13 cellular contexts compared by ENCODE assay signal in the genomic region with DNA sequence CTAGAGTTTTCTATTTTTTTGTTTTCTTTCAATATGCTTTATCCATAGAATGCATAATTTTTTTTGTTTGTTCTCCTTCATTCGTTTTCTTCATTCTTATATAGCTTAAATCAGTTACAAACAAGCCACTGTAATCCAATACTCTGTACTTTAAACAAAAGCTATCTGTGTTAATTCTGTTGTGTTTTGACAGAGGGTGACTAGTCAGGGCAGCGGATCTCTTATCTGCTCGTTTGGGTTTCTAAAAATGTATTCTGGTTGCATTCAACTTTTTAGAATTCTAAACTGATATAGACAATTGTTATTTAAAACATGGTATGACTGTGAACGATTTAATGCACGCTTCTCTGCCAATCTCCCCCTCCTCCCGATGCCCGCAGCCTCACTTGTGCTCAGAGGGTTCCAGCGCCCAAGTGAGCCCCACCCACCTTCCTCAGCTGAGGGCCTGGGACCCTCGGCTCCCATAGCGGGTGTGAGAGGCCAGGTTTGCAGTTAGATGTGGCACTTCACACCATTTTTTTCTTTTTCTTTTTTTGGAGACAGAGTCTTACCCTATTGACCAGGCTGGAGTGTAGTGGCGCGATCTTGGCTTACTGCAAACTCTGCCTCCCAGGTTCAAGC. TPM values are rescaled to one million over a fixed set of nuclear protein-coding genes. Genes with fewer than 3 reads are reported as not detected.
A peak's percentile ranks its signal among the peaks of the same experiment; 100 is the strongest.
DNase-seq lines count a peak whose midpoint lies in the region; ATAC-seq and TF ChIP-seq lines count a peak whose summit lies in the region.
"Had no signal": no experiment of that assay in that cellular context is flagged by ENCODE, and none has a peak within 500 bp of the region (broad histone marks: within the 10 kb centered on the region; RNA-seq: fewer than 3 reads in every experiment).

No MANE protein-coding gene starts in this region.

- POLR2A ChIA-PET in CD8-positive, alpha-beta memory T cell (lab: Charles Lee) = interaction anchor here (1.0 kb wide), 1 partner anchor 308 kb away, joined by 3 read pairs; no protein-coding TSS in a partner anchor
- POLR2A ChIA-PET in SK-N-SH (lab: Yijun Ruan, JAX) = no interaction called here

- no peak overlapping the region for H3K4me3 ChIP-seq in CD8-positive, alpha-beta memory T cell (ENCODE audit: low read length)
- H3K4me3 ChIP-seq in Loucy (ENCODE audit: low read length, poor library complexity, severe bottlenecking) (no peak overlapping the region), ascending aorta (no peak overlapping the region), trophoblast cell (ENCODE audit: low read depth, low read length) (no peak overlapping the region), SK-N-SH (ENCODE audit: low read depth in 2 of 2, low read length in 1 of 2) (no peak overlapping the region)

- H2AFZ ChIP-seq in Loucy (ENCODE audit: low read length) (no peak overlapping the region), trophoblast cell (ENCODE audit: insufficient read depth, low read length, poor library complexity) (no peak overlapping the region), SK-N-SH (ENCODE audit: low read depth) (no peak overlapping the region)

- no peak overlapping the region for H2BK120ac ChIP-seq in trophoblast cell (ENCODE audit: insufficient read depth, low read length, poor library complexity)

- no peak overlapping the region for H4K12ac ChIP-seq in trophoblast cell (ENCODE audit: low read depth, low read length)

- no peak overlapping the region for H3K27ac ChIP-seq in CD8-positive, alpha-beta memory T cell (ENCODE audit: low read depth, low read length)
- H3K27ac ChIP-seq in ascending aorta (peak overlapping the region; percentile 68 to 81), trophoblast cell (ENCODE audit: low read depth, low read length) (no peak overlapping the region), SK-N-SH (ENCODE audit: low read depth in 2 of 2, low read length in 1 of 2) (no peak overlapping the region)

- no peaks in the 10 kb centered on the region for H3K79me1 ChIP-seq in trophoblast cell (ENCODE audit: low read length)

- H3K4me3 Mint-ChIP-seq in CD8-positive, alpha-beta memory T cell = peak overlapping the region in 6 of 7 donors; percentile 2 to 66 (median 31)

- H4K91ac ChIP-seq in trophoblast cell (ENCODE audit: low read depth, low read length) = no peak overlapping the region

- no peak overlapping the region for H3K23ac ChIP-seq in trophoblast cell (ENCODE audit: low read length)

- no peaks in the 10 kb centered on the region for H3K9me3 ChIP-seq in CD8-positive, alpha-beta memory T cell (ENCODE audit: low read length)
- H3K9me3 ChIP-seq in Loucy (ENCODE audit: insufficient read depth, low read depth, low read length) (no peaks in the 10 kb centered on the region), ascending aorta (no peaks in the 10 kb centered on the region), trophoblast cell (ENCODE audit: insufficient read depth, low read depth, low read length) (peaks cover 2% of the 10 kb centered on the region), SK-N-SH (no peaks in the 10 kb centered on the region)

- H3K9me2 ChIP-seq in Loucy (replicated peaks; ENCODE audit: low read depth, low read length) (no peaks in the 10 kb centered on the region), SK-N-SH (no peaks in the 10 kb centered on the region)

- H2AK5ac ChIP-seq in trophoblast cell (ENCODE audit: low read length) = no peak overlapping the region

- DNase-seq in CD8-positive, alpha-beta memory T cell = no peak
- DNase-seq in ascending aorta (ENCODE audit: low spot score in 2 of 2) = no peak
- peak in 1 of 2 donors; percentile 22 for DNase-seq in trophoblast cell
- DNase-seq in SK-N-SH = no peak
- DNase-seq: central memory CD4-positive, alpha-beta T cell; kidney glomerular epithelial cell; NCI-H1092 treated with DMSO at 0.1 percent for 48 hours; SIG-M5; stimulated activated CD4-positive, alpha-beta T cell treated with anti-CD3 and anti-CD28 coated beads, Interleukin-2, amount 100 ng/mL, for 24 hours had no signal

- H3K79me2 ChIP-seq in Loucy (ENCODE audit: insufficient read depth, low read length) (peaks cover 85% of the 10 kb centered on the region), trophoblast cell (ENCODE audit: control insufficient read depth, insufficient read depth, low read length, poor library complexity) (peaks cover 12% of the 10 kb centered on the region), SK-N-SH (ENCODE audit: insufficient read depth) (peaks cover 68% of the 10 kb centered on the region)

- no peaks in the 10 kb centered on the region for H3K9me3 Mint-ChIP-seq in CD8-positive, alpha-beta memory T cell

- H4K20me1 ChIP-seq in Loucy (ENCODE audit: insufficient read depth, low read length, poor library complexity, severe bottlenecking) (no peaks in the 10 kb centered on the region), SK-N-SH (ENCODE audit: insufficient read depth) (peaks cover 66% of the 10 kb centered on the region)

- TF ChIP-seq RAD21 in SK-N-SH (IDR thresholded peaks at IDR 0.05; ENCODE audit: low read length) = no peak

- H3K27me3 ChIP-seq in CD8-positive, alpha-beta memory T cell (ENCODE audit: insufficient read depth, low read length, poor library complexity, severe bottlenecking) = no peaks in the 10 kb centered on the region
- H3K27me3 ChIP-seq in Loucy (ENCODE audit: insufficient read depth, low read length, poor library complexity, severe bottlenecking) = no peaks in the 10 kb centered on the region
- H3K27me3 ChIP-seq in ascending aorta = no peaks in the 10 kb centered on the region
- no peaks in the 10 kb centered on the region for H3K27me3 ChIP-seq in trophoblast cell (ENCODE audit: insufficient read depth, low read length)
- no peaks in the 10 kb centered on the region for H3K27me3 ChIP-seq in SK-N-SH (ENCODE audit: insufficient read depth)

- H3K9ac ChIP-seq in Loucy (ENCODE audit: low read depth, low read length, poor library complexity, severe bottlenecking) (peak overlapping the region; percentile 76), trophoblast cell (ENCODE audit: low read length) (no peak overlapping the region), SK-N-SH (no peak overlapping the region)

- H3K27ac Mint-ChIP-seq in CD8-positive, alpha-beta memory T cell = peak overlapping the region; percentile 87 to 98 (median 94)

- ATAC-seq in GM21528 (IDR thresholded peaks at IDR 0.05; ENCODE audit: low FRiP score, unreplicated experiment) (no peak), HG02623 (IDR thresholded peaks at IDR 0.05; ENCODE audit: unreplicated experiment) (no peak)
- ATAC-seq: HepG2 had no signal

- no CpG with 5 or more reads among the region's 12 CpGs for WGBS in trophoblast cell (ENCODE audit: extremely low coverage, insufficient coverage, insufficient read length)
- 90% methylated on average over 12 of the region's 12 CpGs for WGBS in SK-N-SH (ENCODE audit: low lambda C conversion rate)

- no peak overlapping the region for H3K4ac ChIP-seq in trophoblast cell (ENCODE audit: low read depth, low read length)

- H3F3A ChIP-seq in Loucy (ENCODE audit: low read depth) (peaks cover 4% of the 10 kb centered on the region; the same call in 1 of the 2 replicates), SK-N-SH (replicated peaks; ENCODE audit: insufficient read depth) (peaks cover 15% of the 10 kb centered on the region)

- no peak overlapping the region for H3K14ac ChIP-seq in trophoblast cell (ENCODE audit: low read length)

- CTCF ChIA-PET in CD8-positive, alpha-beta memory T cell (lab: Charles Lee) = interaction anchor here (0.8 to 3.6 kb wide), 18 partner anchors 10 to 306 kb away, joined by 3 to 25 read pairs (median 4); no protein-coding TSS in a partner anchor
- CTCF ChIA-PET in SK-N-SH (lab: Yijun Ruan, JAX) = interaction anchor here (1.2 to 1.5 kb wide), 2 partner anchors 9 to 10 kb away, joined by 3 to 4 read pairs; no protein-coding TSS in a partner anchor

- H3K4me2 ChIP-seq in Loucy (ENCODE audit: low read depth, low read length, poor library complexity, severe bottlenecking) (peak overlapping the region; percentile 11), trophoblast cell (ENCODE audit: low read length) (no peak overlapping the region), SK-N-SH (no peak overlapping the region)

- peaks cover 0 to 4% of the 10 kb centered on the region in 2 donors for H3K27me3 Mint-ChIP-seq in CD8-positive, alpha-beta memory T cell

- no peak overlapping the region for H2BK12ac ChIP-seq in trophoblast cell (ENCODE audit: low read length)

- H3K4me1 Mint-ChIP-seq in CD8-positive, alpha-beta memory T cell = peaks cover 97 to 98% (median 98%) of the 10 kb centered on the region in 3 donors

- intact Hi-C loops in ascending aorta (cut with DNase I) = no loop called here

- TF ChIP-seq EP300 in SK-N-SH (IDR thresholded peaks at IDR 0.05; ENCODE audit: borderline replicate concordance in 1 of 2, low read depth in 1 of 2, low read length in 1 of 2) = no peak

- no peak overlapping the region for H4K8ac ChIP-seq in trophoblast cell (ENCODE audit: low read depth, low read length)

- no peak overlapping the region for H2BK5ac ChIP-seq in trophoblast cell (ENCODE audit: low read depth, low read length, poor library complexity)

- H3K4me1 ChIP-seq in CD8-positive, alpha-beta memory T cell (ENCODE audit: insufficient read depth, low read length) = peaks cover 97% of the 10 kb centered on the region
- H3K4me1 ChIP-seq in Loucy (ENCODE audit: insufficient read depth, low read length, poor library complexity, severe bottlenecking) (peaks cover 89% of the 10 kb centered on the region), ascending aorta (peaks cover 19 to 32% of the 10 kb centered on the region in 2 donors), trophoblast cell (ENCODE audit: control insufficient read depth in 1 of 2, insufficient read depth in 2 of 2, low read length in 2 of 2) (peaks cover 0 to 3% of the 10 kb centered on the region in 2 experiments), SK-N-SH (ENCODE audit: control insufficient read depth in 1 of 2, insufficient read depth in 2 of 2, low read depth in 1 of 2, low read length in 1 of 2) (peaks cover 15 to 21% of the 10 kb centered on the region in 2 experiments)

- peak overlapping the region; percentile 76 for H3K18ac ChIP-seq in trophoblast cell (ENCODE audit: low read length)

- no peak for TF ChIP-seq CTCF in Loucy (conservative IDR thresholded peaks at IDR 0.05; ENCODE audit: low read length)
- no peak for TF ChIP-seq CTCF in ascending aorta (IDR thresholded peaks at IDR 0.05)
- TF ChIP-seq CTCF in SK-N-SH (IDR thresholded peaks at IDR 0.05) = no peak

- H3K36me3 Mint-ChIP-seq in CD8-positive, alpha-beta memory T cell = peaks cover 0 to 23% (median 7%) of the 10 kb centered on the region in 3 donors

- no peaks in the 10 kb centered on the region for H3K36me3 ChIP-seq in CD8-positive, alpha-beta memory T cell (ENCODE audit: insufficient read depth, low read length)
- H3K36me3 ChIP-seq in Loucy (ENCODE audit: insufficient read depth, low read length) = no peaks in the 10 kb centered on the region
- no peaks in the 10 kb centered on the region for H3K36me3 ChIP-seq in ascending aorta
- H3K36me3 ChIP-seq in trophoblast cell (ENCODE audit: control insufficient read depth in 1 of 2, insufficient read depth in 2 of 2, low read length in 2 of 2) = peaks cover 0 to 2% of the 10 kb centered on the region in 2 experiments
- H3K36me3 ChIP-seq in SK-N-SH (replicated peaks in 1 of 2; ENCODE audit: control insufficient read depth in 1 of 2, insufficient read depth in 2 of 2, low read length in 1 of 2) = peaks cover 0 to under 1% of the 10 kb centered on the region in 2 experiments

RNA-seq across cellular contexts. Expression of gene NCK2, which starts 44.1 kb away (rescaled TPM):
- 10 to 100 TPM; 72.4 to 76.1 TPM for total RNA-seq in CD8-positive, alpha-beta memory T cell
- 77.9 TPM for polyA plus RNA-seq in CD8-positive, alpha-beta memory T cell
- total RNA-seq in ascending aorta = 57.6 TPM
- polyA plus RNA-seq in trophoblast cell (2013) = 48.7 and 51.4 TPM in 2 replicates
- polyA plus RNA-seq in SK-N-SH (2012; rRNA removed) = 31.9 and 42.8 TPM in 2 replicates
- 32.8 and 43.8 TPM in 2 replicates for polyA plus RNA-seq in SK-N-SH (2012; cell fraction: cytosol; rRNA removed)
- polyA plus RNA-seq in SK-N-SH (2012; cell fraction: nucleus; rRNA removed) = 9.3 and 13.0 TPM in 2 replicates

Comparison
In these comparisons a context has a peak if more than half of its experiments do, and no peak if none do; other contexts are left out.
1. H3K27ac ChIP-seq: peak in ascending aorta (2 of 2); none in CD8-positive, alpha-beta memory T cell (single experiment), trophoblast cell (single experiment) and SK-N-SH (0 of 2).